Comparison of ENCODE assay signal across 8 cellular contexts in the genomic region with DNA sequence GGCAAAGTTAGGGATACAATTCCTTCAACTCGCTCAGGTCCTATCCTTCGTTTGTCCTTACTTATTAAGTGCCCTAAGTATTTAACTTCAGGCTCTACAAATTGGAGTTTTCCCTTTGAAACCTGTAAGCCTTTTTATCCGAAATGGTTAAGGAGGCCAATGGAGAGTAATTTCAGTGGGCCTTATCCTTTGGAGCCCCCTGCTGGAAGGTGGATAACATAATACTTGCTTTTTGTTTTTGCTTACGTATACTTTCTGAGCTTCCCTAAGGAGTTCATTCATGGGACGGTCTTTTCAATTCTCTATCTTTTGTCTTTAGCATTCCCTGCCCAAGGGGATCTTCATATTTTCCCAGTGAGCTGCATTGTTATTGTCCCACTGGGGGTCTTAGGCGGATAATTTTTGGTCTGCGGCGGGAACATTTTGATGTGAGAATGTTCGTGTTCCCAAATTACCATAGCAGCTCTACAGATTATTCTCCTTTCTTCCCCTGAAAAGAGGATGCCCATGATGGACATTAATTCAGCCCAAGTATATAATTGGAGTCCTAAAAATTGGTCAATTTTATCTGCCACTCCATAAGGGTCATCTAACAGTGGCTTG. TPM values are rescaled to one million over a fixed set of nuclear protein-coding genes. Genes with fewer than 3 reads are reported as not detected.
DNase-seq lines count a peak whose midpoint lies in the region; ATAC-seq, FAIRE-seq and TF ChIP-seq lines count a peak whose summit lies in the region.

No MANE protein-coding gene starts in this region.

- no peaks in the 10 kb centered on the region for H4K20me1 ChIP-seq in H1 (replicated peaks in 1 of 2; ENCODE audit: control insufficient read depth in 1 of 2, insufficient read depth in 2 of 2, low read length in 2 of 2)

- H3K9me3 ChIP-seq in SK-N-MC (ENCODE audit: low read depth, low read length) (0 out of 2 replicates have a peak, but pooled peaks cover 5% of the 10 kb centered on the region), H1 (ENCODE audit: insufficient read depth in 2 of 2, low read depth in 1 of 2, low read length in 1 of 2) (no peaks in the 10 kb centered on the region), mesenchymal stem cell (ENCODE audit: control insufficient read depth, low read length) (peaks cover 19% of the 10 kb centered on the region)

- H3K79me1 ChIP-seq in H1 (ENCODE audit: low read depth, low read length), result no peaks in the 10 kb centered on the region
- H3K79me1 ChIP-seq in mesenchymal stem cell (replicated peaks; ENCODE audit: low read length, poor library complexity, severe bottlenecking), result no peaks in the 10 kb centered on the region

- no peak overlapping the region for H3K14ac ChIP-seq in H1 (ENCODE audit: insufficient read length)
- H3K14ac ChIP-seq in mesenchymal stem cell (ENCODE audit: low read length in 2 of 2), result no peak overlapping the region

- POLR2A ChIA-PET in H1 (lab: Charles Lee; ENCODE audit: partially characterized antibody), result interaction anchor here (1.0 to 2.0 kb wide), 2 partner anchors 35 to 41 kb away, joined by 4 to 5 read pairs; a partner anchor contains a TSS

- H2BK12ac ChIP-seq in H1 (ENCODE audit: low read depth, low read length) (no peak overlapping the region), mesenchymal stem cell (ENCODE audit: low read length in 2 of 2) (no peak overlapping the region)

- H3K56ac ChIP-seq in H1 (replicated peaks; ENCODE audit: insufficient read length, low read depth, low read length), result no peak overlapping the region

- no peak overlapping the region for H3K23ac ChIP-seq in H1 (ENCODE audit: insufficient read length)
- no peak overlapping the region for H3K23ac ChIP-seq in mesenchymal stem cell (ENCODE audit: low read length in 2 of 2)

- peak overlapping the region in 1 of 2 experiments; percentile 49; a peak in 1 of 4 replicates for H3K4me2 ChIP-seq in H1 (ENCODE audit: insufficient read depth in 1 of 2, low read depth in 2 of 2, low read length in 2 of 2)
- no peak overlapping the region for H3K4me2 ChIP-seq in mesenchymal stem cell (ENCODE audit: low read length, poor library complexity, severe bottlenecking)

- no peaks in the 10 kb centered on the region for H3K79me2 ChIP-seq in H1 (ENCODE audit: control insufficient read depth in 1 of 2, insufficient read depth in 2 of 2, low read length in 2 of 2)

- DNase-seq in DMS53 treated with DMSO at 0.1 percent for 48 hours (lab: John Stamatoyannopoulos, UW; ENCODE audit: unreplicated experiment) (peak; percentile 5), HuH-7 (ENCODE audit: low spot score) (peak; percentile 8), SK-N-MC (ENCODE audit: low read depth, low spot score) (peak; percentile 24), H1 (ENCODE audit: low read depth in 1 of 2, low spot score in 2 of 2) (peak; percentile 21 to 59), mesenchymal stem cell (peak; percentile 52), H54 (ENCODE audit: insufficient read length, low spot score) (no peak)

- H2AFZ ChIP-seq in H1 (ENCODE audit: low read length) (peak overlapping the region; percentile 98), mesenchymal stem cell (ENCODE audit: low read depth, low read length) (no peak overlapping the region)

- H3K27me3 ChIP-seq in H1 (replicated peaks in 1 of 4; ENCODE audit: control insufficient read depth in 3 of 4, extremely low read depth in 1 of 4, insufficient read depth in 3 of 4, low read length in 3 of 4), result no peaks in the 10 kb centered on the region
- no peaks in the 10 kb centered on the region for H3K27me3 ChIP-seq in mesenchymal stem cell (ENCODE audit: control insufficient read depth in 1 of 2, insufficient read depth in 1 of 2, low read length in 2 of 2)

- TF ChIP-seq EP300 in H1 (IDR thresholded peaks at IDR 0.05; ENCODE audit: borderline replicate concordance in 1 of 2, low read depth in 2 of 2, low read length in 2 of 2), result no peak

- H3K27ac ChIP-seq in SK-N-MC (no peak overlapping the region), H1 (ENCODE audit: low read depth, low read length) (no peak overlapping the region), mesenchymal stem cell (ENCODE audit: low read length, poor library complexity, severe bottlenecking) (no peak overlapping the region)

- no peak for ATAC-seq in HG02623 (IDR thresholded peaks at IDR 0.05; ENCODE audit: unreplicated experiment)
- ATAC-seq in GM21515 (IDR thresholded peaks at IDR 0.05; ENCODE audit: unreplicated experiment), result no peak

- H3K4ac ChIP-seq in H1 (replicated peaks; ENCODE audit: insufficient read length, low read depth, low read length), result no peak overlapping the region
- no peak overlapping the region for H3K4ac ChIP-seq in mesenchymal stem cell (ENCODE audit: low read depth in 1 of 2, low read length in 2 of 2)

- CTCF ChIA-PET in H1 (lab: Charles Lee; ENCODE audit: partially characterized antibody), result interaction anchor here (0.6 to 3.3 kb wide), 64 partner anchors 9 to 901 kb away, joined by 3 to 25 read pairs (median 4); a partner anchor contains a TSS

- no peak overlapping the region for H3K18ac ChIP-seq in H1 (ENCODE audit: extremely low read depth, low read length)
- no peak overlapping the region for H3K18ac ChIP-seq in mesenchymal stem cell (ENCODE audit: low read depth in 1 of 2, low read length in 2 of 2)

- peak; percentile 93 for TF ChIP-seq RAD21 in H1 (IDR thresholded peaks at IDR 0.05 in 1 of 2, conservative IDR thresholded peaks at IDR 0.05 in 1 of 2; ENCODE audit: low read depth in 2 of 2, low read length in 2 of 2)

- TF ChIP-seq CTCF in H1 (IDR thresholded peaks at IDR 0.05; ENCODE audit: control extremely low read depth in 1 of 3, insufficient read depth in 1 of 3, low read depth in 1 of 3, low read length in 3 of 3), result peak in 2 of 3 experiments; percentile 65 to 71; a peak in 3 of 4 replicates

- no peak overlapping the region for H4K5ac ChIP-seq in H1 (ENCODE audit: insufficient read length, low read depth, low read length)

- no peaks in the 10 kb centered on the region for H3K23me2 ChIP-seq in H1 (ENCODE audit: low read depth, low read length)

- no peak overlapping the region for H2BK5ac ChIP-seq in H1 (ENCODE audit: low read depth, low read length)
- no peak overlapping the region for H2BK5ac ChIP-seq in mesenchymal stem cell (ENCODE audit: low read depth, low read length, poor library complexity, severe bottlenecking)

- peaks cover 0 to 4% (median 0%) of the 10 kb centered on the region in 4 experiments; a peak in 1 of 7 replicates for H3K4me1 ChIP-seq in H1 (replicated peaks in 1 of 4; ENCODE audit: control insufficient read depth in 3 of 4, insufficient read depth in 4 of 4, low read length in 3 of 4)
- no peaks in the 10 kb centered on the region for H3K4me1 ChIP-seq in mesenchymal stem cell (ENCODE audit: control insufficient read depth, insufficient read depth, low read depth, low read length)

- FAIRE-seq in H1 (lab: Jason Lieb, UNC), result peak; percentile 94
- no peak for FAIRE-seq in H54 (lab: Jason Lieb, UNC)

- no peak overlapping the region for H2BK20ac ChIP-seq in H1 (ENCODE audit: low read length)

- H2AK5ac ChIP-seq in H1 (ENCODE audit: low read depth, low read length), result no peak overlapping the region
- H2AK5ac ChIP-seq in mesenchymal stem cell (ENCODE audit: low read length, severe bottlenecking), result no peak overlapping the region

- 14% methylated on average over 9 of the region's 9 CpGs; no CpG with 5 or more reads in 1 of the 2 experiments for WGBS in H1 (ENCODE audit: extremely low coverage in 1 of 2, insufficient coverage in 1 of 2, insufficient read length in 1 of 2, insufficient replicate concordance in 2 of 2, low coverage in 1 of 2, low lambda C conversion rate in 2 of 2, missing lambda C conversion rate in 1 of 2), 2 experiments
- WGBS in mesenchymal stem cell, result 75% methylated on average over 7 of the region's 9 CpGs

- no peak overlapping the region for H3K4me3 ChIP-seq in SK-N-MC
- H3K4me3 ChIP-seq in H1 (ENCODE audit: extremely low read depth in 1 of 4, insufficient read depth in 2 of 4, low read depth in 3 of 4, low read length in 4 of 4), result peak overlapping the region in 1 of 4 experiments; percentile 41; a peak in 1 of 8 replicates
- no peak overlapping the region for H3K4me3 ChIP-seq in mesenchymal stem cell (ENCODE audit: insufficient read depth in 1 of 2, low read depth in 1 of 2, low read length in 2 of 2)

- H3K9ac ChIP-seq in SK-N-MC (ENCODE audit: insufficient read length) (no peak overlapping the region), H1 (replicated peaks in 1 of 4; ENCODE audit: extremely low read depth in 1 of 4, low read depth in 3 of 4, low read length in 3 of 4) (peak overlapping the region in 1 of 4 experiments; percentile 59; a peak in 2 of 7 replicates), mesenchymal stem cell (ENCODE audit: low read length) (no peak overlapping the region)

- no peaks in the 10 kb centered on the region for H3K36me3 ChIP-seq in SK-N-MC (ENCODE audit: insufficient read depth, low read length)
- H3K36me3 ChIP-seq in H1 (ENCODE audit: control insufficient read depth in 2 of 4, insufficient read depth in 4 of 4, low read length in 3 of 4), result no peaks in the 10 kb centered on the region
- no peaks in the 10 kb centered on the region for H3K36me3 ChIP-seq in mesenchymal stem cell (ENCODE audit: control insufficient read depth in 1 of 2, insufficient read depth in 2 of 2, low read depth in 1 of 2, low read length in 2 of 2)

- H2BK120ac ChIP-seq in H1 (replicated peaks; ENCODE audit: low read depth, low read length) (no peak overlapping the region), mesenchymal stem cell (ENCODE audit: low read depth, low read length) (no peak overlapping the region)

- no peak for TF ChIP-seq POLR2A in H1 (IDR thresholded peaks at IDR 0.05; ENCODE audit: control extremely low read depth in 1 of 2, low read depth in 2 of 2, low read length in 2 of 2)
- TF ChIP-seq POLR2A in H54 (IDR thresholded peaks at IDR 0.05; ENCODE audit: low read depth, low read length), result no peak

- H2BK15ac ChIP-seq in H1 (ENCODE audit: low read length) (no peak overlapping the region), mesenchymal stem cell (ENCODE audit: low read depth, poor library complexity, severe bottlenecking) (no peak overlapping the region)

- H4K8ac ChIP-seq in H1 (ENCODE audit: extremely low read depth, insufficient read depth, low read length), result no peak overlapping the region
- H4K8ac ChIP-seq in mesenchymal stem cell (ENCODE audit: low read length), result no peak overlapping the region

- H4K91ac ChIP-seq in H1 (replicated peaks; ENCODE audit: insufficient read length, low read length), result no peak overlapping the region
- no peak overlapping the region for H4K91ac ChIP-seq in mesenchymal stem cell (ENCODE audit: low read length)

RNA-seq across cellular contexts. Expression of a gene that starts 34.4 kb away (rescaled TPM):
- total RNA-seq in H1 (2021; fragmentation: NEBNext Ultra II Directional; extraction: Animal tissue kit (Norgen Biotek cat#: 25700)), result 43.6 and 49.9 TPM in 2 replicates
- 28.9 and 56.5 TPM in 2 replicates for polyA plus RNA-seq in H1 (2011; rRNA removed)
- 50.4 TPM for polyA plus RNA-seq in H1 (2011; cell fraction: cytosol; rRNA removed)
- polyA plus RNA-seq in H1 (2011; cell fraction: nucleus; rRNA removed), result 56.8 TPM
- 20.5 to 36.5 TPM (median 21.0 TPM) in 4 replicates for polyA plus RNA-seq in H1 (2012, experiment 1 of 2)
- polyA plus RNA-seq in H1 (2012, experiment 2 of 2), result 2.3 TPM
- polyA plus RNA-seq in H1 (2013, experiment 1 of 2), result 24.7 TPM
- polyA plus RNA-seq in H1 (2013, experiment 2 of 2), result 26.8 TPM
- polyA minus RNA-seq in H1 (2011; rRNA and poly(A)+ RNA removed), result 134 and 197 TPM in 2 replicates
- 31.2 TPM for polyA minus RNA-seq in H1 (2011; cell fraction: cytosol; rRNA and poly(A)+ RNA removed)
- polyA minus RNA-seq in H1 (2011; cell fraction: nucleus; rRNA and poly(A)+ RNA removed), result 71.4 TPM
- polyA plus RNA-seq in mesenchymal stem cell (2013, experiment 1 of 2), result 18.1 TPM
- 15.8 TPM for polyA plus RNA-seq in mesenchymal stem cell (2013, experiment 2 of 2)

RNA-seq across cellular contexts. Expression of a gene that starts 41.3 kb away (rescaled TPM):
- total RNA-seq in H1 (2021; fragmentation: NEBNext Ultra II Directional; extraction: Animal tissue kit (Norgen Biotek cat#: 25700)), result 14.3 and 15.2 TPM in 2 replicates
- polyA plus RNA-seq in H1 (2011; rRNA removed), result 10.5 and 14.3 TPM in 2 replicates
- 12.0 TPM for polyA plus RNA-seq in H1 (2011; cell fraction: cytosol; rRNA removed)
- polyA plus RNA-seq in H1 (2011; cell fraction: nucleus; rRNA removed), result 6.1 TPM
- polyA plus RNA-seq in H1 (2012, experiment 1 of 2), result 6.3 to 8.7 TPM (median 7.5 TPM) in 4 replicates
- 4.7 TPM for polyA plus RNA-seq in H1 (2012, experiment 2 of 2)
- polyA plus RNA-seq in H1 (2013, experiment 1 of 2), result 10.0 TPM
- 10.1 TPM for polyA plus RNA-seq in H1 (2013, experiment 2 of 2)
- 13.0 and 17.7 TPM in 2 replicates for polyA minus RNA-seq in H1 (2011; rRNA and poly(A)+ RNA removed)
- polyA minus RNA-seq in H1 (2011; cell fraction: cytosol; rRNA and poly(A)+ RNA removed), result 5.4 TPM
- polyA minus RNA-seq in H1 (2011; cell fraction: nucleus; rRNA and poly(A)+ RNA removed), result 9.2 TPM
- polyA plus RNA-seq in mesenchymal stem cell (2013, experiment 1 of 2), result 0.06 TPM
- polyA plus RNA-seq in mesenchymal stem cell (2013, experiment 2 of 2), result 0.11 TPM
